8 cellular contexts compared by ENCODE assay signal in genomic region chr11:65496304-65497140, GRCh38. TPM values are rescaled to one million over a fixed set of nuclear protein-coding genes. Genes with fewer than 3 reads are reported as not detected.
DNase-seq lines count a peak whose midpoint lies in the region; TF ChIP-seq lines count a peak whose summit lies in the region.

No MANE protein-coding gene starts in this region.

- no peaks in the 10 kb centered on the region for H3K9me3 Mint-ChIP-seq in activated naive CD4-positive, alpha-beta T cell treated with anti-CD3 and anti-CD28 coated beads, Interleukin-2, amount 10 ng/mL, durations not matched to agents 7 days and 5 days

- 69 to 75% methylated on average over 8 to 9 of the region's 15 CpGs for WGBS in mesodermal cell (ENCODE audit: insufficient coverage in 2 of 2), 2 experiments

- peak; percentile 48 for DNase-seq in activated naive CD4-positive, alpha-beta T cell treated with anti-CD3 and anti-CD28 coated beads, Interleukin-2, amount 10 ng/mL, durations not matched to agents 7 days and 5 days
- DNase-seq in activated naive CD4-positive, alpha-beta T cell treated with anti-CD3 and anti-CD28 coated beads, Interleukin-2, amount 50 U/mL, for 16 hours: no peak
- peak; percentile 64 for DNase-seq in NCI-H1092 (lab: John Stamatoyannopoulos, UW)
- DNase-seq in cerebellar cortex (ENCODE audit: low spot score): peak; percentile 66
- no peak for DNase-seq in vagina (ENCODE audit: extremely low spot score in 2 of 2)
- DNase-seq in Ammon's horn (ENCODE audit: low spot score): no peak
- no peak for DNase-seq in SW 1271 (lab: John Stamatoyannopoulos, UW)

- no peak for TF ChIP-seq CTCF in vagina (IDR thresholded peaks at IDR 0.05)

- peaks cover 4% of the 10 kb centered on the region for H3K27me3 Mint-ChIP-seq in activated naive CD4-positive, alpha-beta T cell treated with anti-CD3 and anti-CD28 coated beads, Interleukin-2, amount 10 ng/mL, durations not matched to agents 7 days and 5 days

- H3K27ac ChIP-seq in mesodermal cell (ENCODE audit: low read depth, low read length, severe bottlenecking) (peak overlapping the region; percentile 98), vagina (peak overlapping the region; percentile 100)

- intact Hi-C loops in vagina (cut with DNase I): no loop called here

- peaks cover 49% of the 10 kb centered on the region for H3K4me1 ChIP-seq in mesodermal cell (ENCODE audit: control insufficient read depth, insufficient read depth, low read length, poor library complexity, severe bottlenecking)
- peaks cover 54% of the 10 kb centered on the region for H3K4me1 ChIP-seq in vagina

- H3K9me3 ChIP-seq in mesodermal cell (ENCODE audit: control insufficient read depth, low read length) (no peaks in the 10 kb centered on the region), vagina (no peaks in the 10 kb centered on the region)

- H3K27ac Mint-ChIP-seq in activated naive CD4-positive, alpha-beta T cell treated with anti-CD3 and anti-CD28 coated beads, Interleukin-2, amount 10 ng/mL, durations not matched to agents 7 days and 5 days: no peak overlapping the region

- H3K36me3 ChIP-seq in mesodermal cell (ENCODE audit: control insufficient read depth, insufficient read depth, low read length) (peaks cover 15% of the 10 kb centered on the region), vagina (peaks cover 3 to 6% of the 10 kb centered on the region in 2 donors)

- no peak overlapping the region for H3K4me3 Mint-ChIP-seq in activated naive CD4-positive, alpha-beta T cell treated with anti-CD3 and anti-CD28 coated beads, Interleukin-2, amount 10 ng/mL, durations not matched to agents 7 days and 5 days

- H3K4me3 ChIP-seq in mesodermal cell (ENCODE audit: extremely low read depth, insufficient read depth, low read length, poor library complexity, severe bottlenecking): peak overlapping the region; percentile 27
- H3K4me3 ChIP-seq in vagina: peak overlapping the region; percentile 42 to 77

- TF ChIP-seq POLR2A in vagina (IDR thresholded peaks at IDR 0.05): peak in 1 of 2 donors; percentile 13

- CTCF ChIA-PET in activated naive CD4-positive, alpha-beta T cell treated with anti-CD3 and anti-CD28 coated beads, Interleukin-2, amount 10 ng/mL, durations not matched to agents 7 days and 5 days (lab: Charles Lee): interaction anchor here (0.9 to 4.9 kb wide), 9 partner anchors 17 to 129 kb away, joined by 3 to 53 read pairs (median 11); partner anchors contain the start of gene NEAT1

- peaks cover 2% of the 10 kb centered on the region for H3K36me3 Mint-ChIP-seq in activated naive CD4-positive, alpha-beta T cell treated with anti-CD3 and anti-CD28 coated beads, Interleukin-2, amount 10 ng/mL, durations not matched to agents 7 days and 5 days

- peaks cover 43% of the 10 kb centered on the region for H3K4me1 Mint-ChIP-seq in activated naive CD4-positive, alpha-beta T cell treated with anti-CD3 and anti-CD28 coated beads, Interleukin-2, amount 10 ng/mL, durations not matched to agents 7 days and 5 days

- no peaks in the 10 kb centered on the region for H3K27me3 ChIP-seq in vagina

RNA-seq across cellular contexts. Expression of gene MALAT1, which starts 2.3 kb away (rescaled TPM):
- polyA plus RNA-seq in mesodermal cell (2013, experiment 1 of 2): 1,431 TPM
- 2,018 TPM for polyA plus RNA-seq in mesodermal cell (2013, experiment 2 of 2)
- total RNA-seq in vagina: 16,459 TPM

RNA-seq across cellular contexts. Expression of gene SCYL1, which starts 28.4 kb away (rescaled TPM):
- polyA plus RNA-seq in mesodermal cell (2013, experiment 1 of 2): 102 TPM
- polyA plus RNA-seq in mesodermal cell (2013, experiment 2 of 2): 89.8 TPM
- total RNA-seq in vagina: 77.3 TPM

Comparison
In these comparisons a context has a peak if more than half of its experiments do, and no peak if none do; other contexts are left out.
1. DNase-seq: peak in activated naive CD4-positive, alpha-beta T cell treated with anti-CD3 and anti-CD28 coated beads, Interleukin-2, amount 10 ng/mL, durations not matched to agents 7 days and 5 days (single experiment), NCI-H1092 (single experiment) and cerebellar cortex (single experiment); none in activated naive CD4-positive, alpha-beta T cell treated with anti-CD3 and anti-CD28 coated beads, Interleukin-2, amount 50 U/mL, for 16 hours (single experiment), vagina (0 of 2), Ammon's horn (single experiment) and SW 1271 (0 of 2).